8 cellular contexts compared by ENCODE assay signal in the genomic region with DNA sequence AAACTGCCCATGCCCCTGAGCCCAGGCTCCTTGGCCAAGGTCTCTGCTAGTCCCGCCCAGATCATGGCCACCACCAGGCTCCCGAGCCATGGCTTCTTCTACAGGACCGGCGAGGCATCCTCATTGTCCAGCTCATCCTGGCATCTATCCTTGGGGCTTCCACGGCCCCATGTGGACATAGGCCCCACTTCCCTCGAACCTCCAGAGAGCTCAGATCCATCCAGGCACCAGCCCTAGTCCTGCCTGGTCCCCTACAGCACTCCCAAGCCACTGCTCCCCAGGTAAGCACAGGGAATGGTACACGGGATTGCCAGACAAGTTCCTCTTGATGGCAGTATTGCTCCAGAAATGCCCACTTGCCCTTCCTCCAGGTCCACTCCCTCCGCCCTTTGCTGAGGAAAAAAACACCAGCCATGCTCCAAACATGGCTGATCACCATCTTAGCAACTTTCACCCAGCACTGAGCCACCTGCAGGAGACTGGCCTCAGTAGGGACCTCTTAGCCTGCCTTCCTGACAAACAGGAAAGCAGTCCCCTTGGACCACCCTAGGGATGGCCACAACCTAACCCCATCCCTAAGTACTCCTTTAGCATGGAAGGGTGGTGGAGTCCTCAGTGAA.
DNase-seq lines count a peak whose midpoint lies in the region; ATAC-seq, FAIRE-seq and TF ChIP-seq lines count a peak whose summit lies in the region.

No MANE protein-coding gene starts in this region.

- H3K9me3 Mint-ChIP-seq in activated T-cell treated with anti-CD3 and anti-CD28 coated beads, Interleukin-2, amount 50 U/mL, for 4 hours = no peaks in the 10 kb centered on the region

- no peaks in the 10 kb centered on the region for H3K36me3 ChIP-seq in GM06990 (ENCODE audit: control insufficient read depth, insufficient read depth, low read length)
- no peaks in the 10 kb centered on the region for H3K36me3 ChIP-seq in Loucy (ENCODE audit: insufficient read depth, low read length)

- no peaks in the 10 kb centered on the region for H3K79me2 ChIP-seq in Loucy (ENCODE audit: insufficient read depth, low read length)

- H3K27me3 ChIP-seq in GM06990 (replicated peaks; ENCODE audit: control insufficient read depth, insufficient read depth, low read length) (no peaks in the 10 kb centered on the region), Loucy (ENCODE audit: insufficient read depth, low read length, poor library complexity, severe bottlenecking) (no peaks in the 10 kb centered on the region)

- no peaks in the 10 kb centered on the region for H3K9me3 ChIP-seq in Loucy (ENCODE audit: insufficient read depth, low read depth, low read length)

- H3F3A ChIP-seq in Loucy (ENCODE audit: low read depth) = no peaks in the 10 kb centered on the region

- H3K36me3 Mint-ChIP-seq in activated T-cell treated with anti-CD3 and anti-CD28 coated beads, Interleukin-2, amount 50 U/mL, for 4 hours (ENCODE audit: insufficient read depth) = no peaks in the 10 kb centered on the region

- FAIRE-seq in H54 (lab: Jason Lieb, UNC) = no peak

- ATAC-seq in GM21526 (IDR thresholded peaks at IDR 0.05; ENCODE audit: low FRiP score, unreplicated experiment) (peak; percentile 76), GM19452 (IDR thresholded peaks at IDR 0.05; ENCODE audit: unreplicated experiment) (no peak)
- ATAC-seq in activated T-cell treated with anti-CD3 and anti-CD28 coated beads, Interleukin-2, amount 50 U/mL, for 4 hours = peak in 1 of 2 donors; percentile 47

- H4K20me1 ChIP-seq in Loucy (ENCODE audit: insufficient read depth, low read length, poor library complexity, severe bottlenecking) = no peaks in the 10 kb centered on the region

- H3K4me2 ChIP-seq in Loucy (ENCODE audit: low read depth, low read length, poor library complexity, severe bottlenecking) = peak overlapping the region; percentile 68

- TF ChIP-seq CTCF in GM06990 (IDR thresholded peaks at IDR 0.05; ENCODE audit: insufficient read depth, low read length, poor library complexity, severe bottlenecking) = peak; percentile 45
- peak; percentile 59 for TF ChIP-seq CTCF in Loucy (conservative IDR thresholded peaks at IDR 0.05; ENCODE audit: low read length)

- TF ChIP-seq POLR2A in H54 (IDR thresholded peaks at IDR 0.05; ENCODE audit: low read depth, low read length) = no peak

- no peaks in the 10 kb centered on the region for H3K27me3 Mint-ChIP-seq in activated T-cell treated with anti-CD3 and anti-CD28 coated beads, Interleukin-2, amount 50 U/mL, for 4 hours (ENCODE audit: low read depth)

- DNase-seq in GM06990 (ENCODE audit: extremely low read depth, insufficient read length) (no peak), mucosa of gallbladder (ENCODE audit: low spot score) (peak; percentile 79), H54 (ENCODE audit: insufficient read length, low spot score) (no peak), NCI-H1436 treated with DMSO at 0.1 percent for 48 hours (lab: John Stamatoyannopoulos, UW) (no peak)
- peak; percentile 76 for DNase-seq in activated T-cell treated with anti-CD3 and anti-CD28 coated beads, Interleukin-2, amount 50 U/mL, for 4 hours

- H3K9ac ChIP-seq in Loucy (ENCODE audit: low read depth, low read length, poor library complexity, severe bottlenecking) = no peak overlapping the region

- 0 out of 2 replicates have a peak overlapping the region, but pooled peaks have one; percentile 70 for H2AFZ ChIP-seq in Loucy (ENCODE audit: low read length)

- H3K4me1 Mint-ChIP-seq in activated T-cell treated with anti-CD3 and anti-CD28 coated beads, Interleukin-2, amount 50 U/mL, for 4 hours (ENCODE audit: low read depth) = no peaks in the 10 kb centered on the region

- no peaks in the 10 kb centered on the region for H3K9me2 ChIP-seq in Loucy (replicated peaks; ENCODE audit: low read depth, low read length)

- no peak overlapping the region for H3K4me3 Mint-ChIP-seq in activated T-cell treated with anti-CD3 and anti-CD28 coated beads, Interleukin-2, amount 50 U/mL, for 4 hours

- H3K4me3 ChIP-seq in GM06990 (replicated peaks; ENCODE audit: low read depth, low read length) (no peak overlapping the region), Loucy (ENCODE audit: low read length, poor library complexity, severe bottlenecking) (peak overlapping the region; percentile 35)

- H3K4me1 ChIP-seq in Loucy (ENCODE audit: insufficient read depth, low read length, poor library complexity, severe bottlenecking) = peaks cover 22% of the 10 kb centered on the region

Comparison
In these comparisons a context has a peak if more than half of its experiments do, and no peak if none do; other contexts are left out.
1. DNase-seq: peak in activated T-cell treated with anti-CD3 and anti-CD28 coated beads, Interleukin-2, amount 50 U/mL, for 4 hours (single experiment) and mucosa of gallbladder (single experiment); none in GM06990 (single experiment), H54 (single experiment) and NCI-H1436 treated with DMSO at 0.1 percent for 48 hours (single experiment).